In the genomic region with DNA sequence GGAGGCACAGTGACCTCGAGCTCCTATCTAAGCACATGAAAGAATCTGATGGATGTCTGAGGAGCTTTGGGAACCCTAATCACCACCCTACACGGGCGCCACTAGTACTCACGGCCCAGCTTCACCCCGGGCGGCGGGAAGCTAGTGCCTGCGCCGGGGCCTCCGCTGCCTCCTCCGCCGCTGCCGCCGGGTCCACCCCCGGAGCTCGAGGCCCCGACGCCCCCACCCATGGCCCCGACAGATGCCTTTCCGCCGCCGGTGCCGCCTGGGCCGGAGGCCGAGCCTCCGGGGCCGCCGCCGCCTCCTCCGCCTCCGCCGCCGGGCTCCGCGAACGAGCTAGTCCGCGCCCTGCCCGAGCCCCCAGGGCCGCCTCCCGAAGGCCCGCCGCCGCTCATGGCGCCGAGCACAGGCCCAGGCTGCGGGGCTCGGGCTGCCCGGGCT, we compare ENCODE assay signal across 8 cellular contexts. TPM values are rescaled to one million over a fixed set of nuclear protein-coding genes. Genes with fewer than 3 reads are reported as not detected.
DNase-seq lines count a peak whose midpoint lies in the region; ATAC-seq, FAIRE-seq and TF ChIP-seq lines count a peak whose summit lies in the region.

No MANE protein-coding gene starts in this region.

- intact Hi-C loops in Right ventricle myocardium superior (cut with DNase I): no loop called here
- intact Hi-C loops in left ventricle myocardium superior (cut with micrococcal nuclease): no loop called here
- intact Hi-C loops in OCI-LY7 (cut with micrococcal nuclease; ENCODE audit: unreplicated experiment): loop anchor here (2.0 kb wide), 1 partner anchor 133 kb away; no protein-coding TSS in a partner anchor

- H3K23me2 ChIP-seq in H1 (ENCODE audit: low read depth, low read length): peaks cover 7% of the 10 kb centered on the region

- H3K4ac ChIP-seq in H1 (replicated peaks; ENCODE audit: insufficient read length, low read depth, low read length): no peak overlapping the region

- TF ChIP-seq RAD21 in H1 (IDR thresholded peaks at IDR 0.05 in 1 of 2, conservative IDR thresholded peaks at IDR 0.05 in 1 of 2; ENCODE audit: low read depth in 2 of 2, low read length in 2 of 2): no peak

- no peaks in the 10 kb centered on the region; a peak in 1 of 7 replicates for H3K27me3 ChIP-seq in H1 (replicated peaks in 1 of 4; ENCODE audit: control insufficient read depth in 3 of 4, extremely low read depth in 1 of 4, insufficient read depth in 3 of 4, low read length in 3 of 4)

- no peak for FAIRE-seq in H1 (lab: Jason Lieb, UNC)

- peak overlapping the region; percentile 57 to 89 (median 72); a peak in 6 of 7 replicates for H3K9ac ChIP-seq in H1 (replicated peaks in 1 of 4; ENCODE audit: extremely low read depth in 1 of 4, low read depth in 3 of 4, low read length in 3 of 4)

- no peak overlapping the region for H2BK5ac ChIP-seq in H1 (ENCODE audit: low read depth, low read length)

- peak overlapping the region; percentile 26 for H3K56ac ChIP-seq in H1 (replicated peaks; ENCODE audit: insufficient read length, low read depth, low read length)

- no peak overlapping the region for H2BK20ac ChIP-seq in H1 (ENCODE audit: low read length)

- peak overlapping the region; percentile 92 for H3K4me3 ChIP-seq in OCI-LY7 (ENCODE audit: low read depth, low read length, poor library complexity, severe bottlenecking)
- peak overlapping the region; percentile 81 to 90 (median 85) for H3K4me3 ChIP-seq in H1 (ENCODE audit: extremely low read depth in 1 of 4, insufficient read depth in 2 of 4, low read depth in 3 of 4, low read length in 4 of 4)

- H3K4me3 Mint-ChIP-seq in nephron: peak overlapping the region; percentile 92

- BruUV-seq in OCI-LY7 (replicated peaks; lab: Mats Ljungman, UMichigan): no TSS peak

- TF ChIP-seq CTCF in OCI-LY7 (conservative IDR thresholded peaks at IDR 0.05; ENCODE audit: low read length): no peak
- no peak for TF ChIP-seq CTCF in H1 (IDR thresholded peaks at IDR 0.05; ENCODE audit: control extremely low read depth in 1 of 3, insufficient read depth in 1 of 3, low read depth in 1 of 3, low read length in 3 of 3)
- TF ChIP-seq CTCF in nephron (IDR thresholded peaks at IDR 0.05; ENCODE audit: unreplicated experiment in 3 of 3): no peak

- peaks cover 22% of the 10 kb centered on the region for H3K79me2 ChIP-seq in OCI-LY7 (ENCODE audit: insufficient read depth, low read depth, low read length)
- peaks cover 0 to 16% of the 10 kb centered on the region in 2 experiments; a peak in 2 of 4 replicates for H3K79me2 ChIP-seq in H1 (ENCODE audit: control insufficient read depth in 1 of 2, insufficient read depth in 2 of 2, low read length in 2 of 2)

- DNase-seq in Right ventricle myocardium superior (peak; percentile 69), left ventricle myocardium superior (no peak), OCI-LY7 (ENCODE audit: low spot score) (peak; percentile 43), H1 (ENCODE audit: low read depth in 1 of 2, low spot score in 2 of 2) (no peak), cerebellar cortex (ENCODE audit: low spot score) (no peak), GDM1 (lab: John Stamatoyannopoulos, UW) (no peak)

- no peaks in the 10 kb centered on the region for H3K9me2 ChIP-seq in OCI-LY7 (ENCODE audit: insufficient read depth, low read length)

- no peak overlapping the region for H2AK5ac ChIP-seq in H1 (ENCODE audit: low read depth, low read length)

- H4K8ac ChIP-seq in H1 (ENCODE audit: extremely low read depth, insufficient read depth, low read length): peak overlapping the region; percentile 36

- H3K4me1 ChIP-seq in OCI-LY7 (ENCODE audit: insufficient read depth, low read length, poor library complexity, severe bottlenecking): peaks cover 33% of the 10 kb centered on the region
- H3K4me1 ChIP-seq in H1 (replicated peaks in 1 of 4; ENCODE audit: control insufficient read depth in 3 of 4, insufficient read depth in 4 of 4, low read length in 3 of 4): peaks cover 0 to 12% (median 4%) of the 10 kb centered on the region in 4 experiments; a peak in 6 of 7 replicates

- H4K20me1 ChIP-seq in OCI-LY7 (ENCODE audit: insufficient read depth, low read length): no peaks in the 10 kb centered on the region
- H4K20me1 ChIP-seq in H1 (replicated peaks in 1 of 2; ENCODE audit: control insufficient read depth in 1 of 2, insufficient read depth in 2 of 2, low read length in 2 of 2): peaks cover 4 to 6% of the 10 kb centered on the region in 2 experiments

- H3K4me1 Mint-ChIP-seq in nephron: peaks cover 39% of the 10 kb centered on the region

- no peak overlapping the region for H3K23ac ChIP-seq in H1 (ENCODE audit: insufficient read length)

- H3K36me3 ChIP-seq in OCI-LY7 (ENCODE audit: insufficient read depth, low read length) (peaks cover 37% of the 10 kb centered on the region; the same call in 1 of the 2 replicates), H1 (ENCODE audit: control insufficient read depth in 2 of 4, insufficient read depth in 4 of 4, low read length in 3 of 4) (peaks cover 0 to 8% (median 3%) of the 10 kb centered on the region in 4 experiments; a peak in 3 of 8 replicates)

- no peak overlapping the region for H3K14ac ChIP-seq in H1 (ENCODE audit: insufficient read length)

- H2AFZ ChIP-seq in OCI-LY7 (ENCODE audit: low read length): peak overlapping the region; percentile 4; the same call in 1 of the 2 replicates
- H2AFZ ChIP-seq in H1 (ENCODE audit: low read length): no peak overlapping the region

- H3K9me3 Mint-ChIP-seq in nephron: no peaks in the 10 kb centered on the region

- H2BK15ac ChIP-seq in H1 (ENCODE audit: low read length): no peak overlapping the region

- peak overlapping the region; percentile 67 to 92 (median 85) for H3K27ac Mint-ChIP-seq in nephron

- ATAC-seq in Right ventricle myocardium superior (ENCODE audit: poor library complexity) (no peak), left ventricle myocardium superior (no peak), GM21576 (IDR thresholded peaks at IDR 0.05; ENCODE audit: unreplicated experiment) (no peak)

- WGBS in H1 (ENCODE audit: extremely low coverage in 1 of 2, insufficient coverage in 1 of 2, insufficient read length in 1 of 2, insufficient replicate concordance in 2 of 2, low coverage in 1 of 2, low lambda C conversion rate in 2 of 2, missing lambda C conversion rate in 1 of 2), 2 experiments: 1% methylated on average over 26 of the region's 49 CpGs; no CpG with 5 or more reads in 1 of the 2 experiments

- H3K4me2 ChIP-seq in OCI-LY7 (ENCODE audit: low read length) (peak overlapping the region; percentile 96), H1 (ENCODE audit: insufficient read depth in 1 of 2, low read depth in 2 of 2, low read length in 2 of 2) (peak overlapping the region; percentile 66 to 77)

- H3K18ac ChIP-seq in H1 (ENCODE audit: extremely low read depth, low read length): 0 out of 2 replicates have a peak overlapping the region, but pooled peaks have one; percentile 28

- TF ChIP-seq POLR2A in H1 (IDR thresholded peaks at IDR 0.05; ENCODE audit: control extremely low read depth in 1 of 2, low read depth in 2 of 2, low read length in 2 of 2): no peak

- no peaks in the 10 kb centered on the region for H3K9me3 ChIP-seq in OCI-LY7 (ENCODE audit: low read length)
- H3K9me3 ChIP-seq in H1 (ENCODE audit: insufficient read depth in 2 of 2, low read depth in 1 of 2, low read length in 1 of 2): no peaks in the 10 kb centered on the region

- no peak overlapping the region for H4K91ac ChIP-seq in H1 (replicated peaks; ENCODE audit: insufficient read length, low read length)

- H3K36me3 Mint-ChIP-seq in nephron (ENCODE audit: low read depth): peaks cover 18% of the 10 kb centered on the region

- H2BK12ac ChIP-seq in H1 (ENCODE audit: low read depth, low read length): no peak overlapping the region

- TF ChIP-seq EP300 in H1 (IDR thresholded peaks at IDR 0.05; ENCODE audit: borderline replicate concordance in 1 of 2, low read depth in 2 of 2, low read length in 2 of 2): no peak

- no peak overlapping the region for H4K5ac ChIP-seq in H1 (ENCODE audit: insufficient read length, low read depth, low read length)

- POLR2A ChIA-PET in OCI-LY7 (lab: Charles Lee): interaction anchor here (0.5 to 1.8 kb wide), 4 partner anchors 21 to 101 kb away, joined by 4 to 9 read pairs (median 6); a partner anchor contains a TSS
- POLR2A ChIA-PET in H1 (lab: Charles Lee; ENCODE audit: partially characterized antibody): interaction anchor here (1.0 to 5.0 kb wide), 9 partner anchors 10 to 156 kb away, joined by 3 to 23 read pairs (median 4); a partner anchor contains a TSS

- H3K27ac ChIP-seq in OCI-LY7 (ENCODE audit: low read depth, low read length, poor library complexity, severe bottlenecking) (peak overlapping the region; percentile 31), H1 (ENCODE audit: low read depth, low read length) (no peak overlapping the region)

- CTCF ChIA-PET in OCI-LY7 (lab: Charles Lee; ENCODE audit: unreplicated experiment): no interaction called here
- CTCF ChIA-PET in H1 (lab: Charles Lee; ENCODE audit: partially characterized antibody): interaction anchor here (0.7 to 11.8 kb wide), 13 partner anchors 9 to 133 kb away, joined by 3 to 260 read pairs (median 4); a partner anchor contains a TSS

- peaks cover 5% of the 10 kb centered on the region; the same call in 1 of the 2 replicates for H3K79me1 ChIP-seq in H1 (ENCODE audit: low read depth, low read length)

- no peaks in the 10 kb centered on the region for H3K27me3 Mint-ChIP-seq in nephron (ENCODE audit: low read depth)

- no peak overlapping the region for H2BK120ac ChIP-seq in H1 (replicated peaks; ENCODE audit: low read depth, low read length)

RNA-seq across cellular contexts. Expression of a gene that starts 0.3 kb away (rescaled TPM):
- total RNA-seq in Right ventricle myocardium superior (35.6 TPM), left ventricle myocardium superior (40.0 TPM), OCI-LY7 (2022) (29.2 and 33.7 TPM in 2 replicates)
- 20.9 and 23.6 TPM in 2 replicates for total RNA-seq in OCI-LY7 (2014; rRNA removed; shearing (Covaris generic))
- total RNA-seq in H1 (2021; fragmentation: NEBNext Ultra II Directional; extraction: Animal tissue kit (Norgen Biotek cat#: 25700)): 54.9 and 55.3 TPM in 2 replicates
- 84.0 and 89.0 TPM in 2 replicates for polyA plus RNA-seq in H1 (2011; rRNA removed)
- polyA plus RNA-seq in H1 (2011; cell fraction: cytosol; rRNA removed): 50.8 TPM
- 64.5 TPM for polyA plus RNA-seq in H1 (2011; cell fraction: nucleus; rRNA removed)
- 47.7 to 66.9 TPM (median 65.1 TPM) in 4 replicates for polyA plus RNA-seq in H1 (2012, experiment 1 of 2)
- polyA plus RNA-seq in H1 (2012, experiment 2 of 2): 72.4 TPM
- 70.7 TPM for polyA plus RNA-seq in H1 (2013, experiment 1 of 2)
- 64.0 TPM for polyA plus RNA-seq in H1 (2013, experiment 2 of 2)
- 33.0 and 46.2 TPM in 2 replicates for polyA minus RNA-seq in H1 (2011; rRNA and poly(A)+ RNA removed)
- 23.0 TPM for polyA minus RNA-seq in H1 (2011; cell fraction: cytosol; rRNA and poly(A)+ RNA removed)
- 13.5 TPM for polyA minus RNA-seq in H1 (2011; cell fraction: nucleus; rRNA and poly(A)+ RNA removed)

RNA-seq across cellular contexts. Expression of a gene that starts 12.8 kb away (rescaled TPM):
- 42.1 TPM for total RNA-seq in Right ventricle myocardium superior
- 46.0 TPM for total RNA-seq in left ventricle myocardium superior
- total RNA-seq in OCI-LY7 (2014; rRNA removed; shearing (Covaris generic)): 22.1 and 26.7 TPM in 2 replicates
- total RNA-seq in OCI-LY7 (2022): 33.5 and 36.6 TPM in 2 replicates
- total RNA-seq in H1 (2021; fragmentation: NEBNext Ultra II Directional; extraction: Animal tissue kit (Norgen Biotek cat#: 25700)): 62.7 and 73.9 TPM in 2 replicates
- polyA plus RNA-seq in H1 (2011; rRNA removed): 43.7 and 67.6 TPM in 2 replicates
- polyA plus RNA-seq in H1 (2011; cell fraction: cytosol; rRNA removed): 45.9 TPM
- polyA plus RNA-seq in H1 (2011; cell fraction: nucleus; rRNA removed): 144 TPM
- polyA plus RNA-seq in H1 (2012, experiment 1 of 2): 39.2 to 53.3 TPM (median 50.3 TPM) in 4 replicates
- polyA plus RNA-seq in H1 (2012, experiment 2 of 2): 34.9 TPM
- 40.5 TPM for polyA plus RNA-seq in H1 (2013, experiment 1 of 2)
- polyA plus RNA-seq in H1 (2013, experiment 2 of 2): 40.3 TPM
- 20.2 and 23.3 TPM in 2 replicates for polyA minus RNA-seq in H1 (2011; rRNA and poly(A)+ RNA removed)
- 39.0 TPM for polyA minus RNA-seq in H1 (2011; cell fraction: cytosol; rRNA and poly(A)+ RNA removed)
- polyA minus RNA-seq in H1 (2011; cell fraction: nucleus; rRNA and poly(A)+ RNA removed): 34.2 TPM

RNA-seq across cellular contexts. Expression of a gene that starts 22.0 kb away (rescaled TPM):
- total RNA-seq in Right ventricle myocardium superior: 5.4 TPM
- 6.7 TPM for total RNA-seq in left ventricle myocardium superior
- 8.4 and 9.0 TPM in 2 replicates for total RNA-seq in OCI-LY7 (2014; rRNA removed; shearing (Covaris generic))
- total RNA-seq in OCI-LY7 (2022): 12.7 and 14.8 TPM in 2 replicates
- total RNA-seq in H1 (2021; fragmentation: NEBNext Ultra II Directional; extraction: Animal tissue kit (Norgen Biotek cat#: 25700)): 13.5 and 14.1 TPM in 2 replicates
- 8.4 and 10.0 TPM in 2 replicates for polyA plus RNA-seq in H1 (2011; rRNA removed)
- 5.9 TPM for polyA plus RNA-seq in H1 (2011; cell fraction: cytosol; rRNA removed)
- polyA plus RNA-seq in H1 (2011; cell fraction: nucleus; rRNA removed): 8.1 TPM
- polyA plus RNA-seq in H1 (2012, experiment 1 of 2): 8.9 to 13.4 TPM (median 11.7 TPM) in 4 replicates
- polyA plus RNA-seq in H1 (2012, experiment 2 of 2): 12.1 TPM
- polyA plus RNA-seq in H1 (2013, experiment 1 of 2): 5.9 TPM
- polyA plus RNA-seq in H1 (2013, experiment 2 of 2): 5.6 TPM
- 17.3 and 18.5 TPM in 2 replicates for polyA minus RNA-seq in H1 (2011; rRNA and poly(A)+ RNA removed)
- 9.7 TPM for polyA minus RNA-seq in H1 (2011; cell fraction: cytosol; rRNA and poly(A)+ RNA removed)
- 13.3 TPM for polyA minus RNA-seq in H1 (2011; cell fraction: nucleus; rRNA and poly(A)+ RNA removed)

RNA-seq across cellular contexts. Expression of a gene that starts 24.6 kb away (rescaled TPM):
- total RNA-seq in Right ventricle myocardium superior (14.8 TPM), left ventricle myocardium superior (17.2 TPM), OCI-LY7 (2022) (15.5 and 18.6 TPM in 2 replicates)
- total RNA-seq in OCI-LY7 (2014; rRNA removed; shearing (Covaris generic)): 29.6 and 41.9 TPM in 2 replicates
- total RNA-seq in H1 (2021; fragmentation: NEBNext Ultra II Directional; extraction: Animal tissue kit (Norgen Biotek cat#: 25700)): 32.6 and 37.8 TPM in 2 replicates
- polyA plus RNA-seq in H1 (2011; rRNA removed): 65.0 and 74.3 TPM in 2 replicates
- 64.5 TPM for polyA plus RNA-seq in H1 (2011; cell fraction: cytosol; rRNA removed)
- polyA plus RNA-seq in H1 (2011; cell fraction: nucleus; rRNA removed): 52.0 TPM
- polyA plus RNA-seq in H1 (2012, experiment 1 of 2): 29.1 to 44.2 TPM (median 37.3 TPM) in 4 replicates
- polyA plus RNA-seq in H1 (2012, experiment 2 of 2): 36.5 TPM
- polyA plus RNA-seq in H1 (2013, experiment 1 of 2): 20.7 TPM
- 22.1 TPM for polyA plus RNA-seq in H1 (2013, experiment 2 of 2)
- 22.7 and 27.2 TPM in 2 replicates for polyA minus RNA-seq in H1 (2011; rRNA and poly(A)+ RNA removed)
- polyA minus RNA-seq in H1 (2011; cell fraction: cytosol; rRNA and poly(A)+ RNA removed): 19.7 TPM
- polyA minus RNA-seq in H1 (2011; cell fraction: nucleus; rRNA and poly(A)+ RNA removed): 20.2 TPM

RNA-seq across cellular contexts. Expression of a gene that starts 27.0 kb away (rescaled TPM):
- total RNA-seq in Right ventricle myocardium superior (33.6 TPM), left ventricle myocardium superior (37.1 TPM), OCI-LY7 (2022) (48.2 and 59.3 TPM in 2 replicates)
- total RNA-seq in OCI-LY7 (2014; rRNA removed; shearing (Covaris generic)): 20.7 and 26.8 TPM in 2 replicates
- 43.6 and 48.4 TPM in 2 replicates for total RNA-seq in H1 (2021; fragmentation: NEBNext Ultra II Directional; extraction: Animal tissue kit (Norgen Biotek cat#: 25700))
- 13.2 and 23.1 TPM in 2 replicates for polyA plus RNA-seq in H1 (2011; rRNA removed)
- 12.9 TPM for polyA plus RNA-seq in H1 (2011; cell fraction: cytosol; rRNA removed)
- 85.4 TPM for polyA plus RNA-seq in H1 (2011; cell fraction: nucleus; rRNA removed)
- 26.5 to 45.2 TPM (median 39.7 TPM) in 4 replicates for polyA plus RNA-seq in H1 (2012, experiment 1 of 2)
- polyA plus RNA-seq in H1 (2012, experiment 2 of 2): 24.2 TPM
- polyA plus RNA-seq in H1 (2013, experiment 1 of 2): 28.3 TPM
- polyA plus RNA-seq in H1 (2013, experiment 2 of 2): 27.0 TPM
- 3.7 and 5.1 TPM in 2 replicates for polyA minus RNA-seq in H1 (2011; rRNA and poly(A)+ RNA removed)
- 18.2 TPM for polyA minus RNA-seq in H1 (2011; cell fraction: cytosol; rRNA and poly(A)+ RNA removed)
- polyA minus RNA-seq in H1 (2011; cell fraction: nucleus; rRNA and poly(A)+ RNA removed): 17.1 TPM

Comparison
In these comparisons a context has a peak if more than half of its experiments do, and no peak if none do; other contexts are left out.
1. DNase-seq: peak in Right ventricle myocardium superior (single experiment) and OCI-LY7 (single experiment); none in left ventricle myocardium superior (single experiment), H1 (0 of 2), cerebellar cortex (single experiment) and GDM1 (single experiment).